Comparison of ENCODE assay signal across 11 cellular contexts in genomic region chr6:70312165-70312564, GRCh38.
DNase-seq lines count a peak whose midpoint lies in the region; ATAC-seq lines count a peak whose summit lies in the region.
"Had no signal": no experiment of that assay in that cellular context is flagged by ENCODE, and none has a peak within 500 bp of the region (broad histone marks: within the 10 kb centered on the region; RNA-seq: fewer than 3 reads in every experiment).

No MANE protein-coding gene starts in this region.

- H3K4me3 Mint-ChIP-seq in T-helper 2 cell treated with Interferon-gamma antibody and Interleukin-4, amounts not matched to agents 5 μg/mL and 100 μg/mL, for 36 hours = no peak overlapping the region

- H3K27ac Mint-ChIP-seq in T-helper 2 cell treated with Interferon-gamma antibody and Interleukin-4, amounts not matched to agents 5 μg/mL and 100 μg/mL, for 36 hours = no peak overlapping the region

- H3K36me3 Mint-ChIP-seq in T-helper 2 cell treated with Interferon-gamma antibody and Interleukin-4, amounts not matched to agents 5 μg/mL and 100 μg/mL, for 36 hours (ENCODE audit: low read depth) = no peaks in the 10 kb centered on the region

- no peaks in the 10 kb centered on the region for H3K4me1 Mint-ChIP-seq in T-helper 2 cell treated with Interferon-gamma antibody and Interleukin-4, amounts not matched to agents 5 μg/mL and 100 μg/mL, for 36 hours (ENCODE audit: low read depth)

- peak; percentile 4 for DNase-seq in ELF-1 (ENCODE audit: low read depth, low spot score)
- peak; percentile 18 for DNase-seq in T-helper 2 cell treated with Interferon-gamma antibody and Interleukin-4, amounts not matched to agents 5 μg/mL and 100 μg/mL, for 36 hours (ENCODE audit: low spot score)
- DNase-seq in islet precursor cell = peak; percentile 94
- no peak for DNase-seq in NCI-H2196 treated with DMSO at 0.1 percent for 48 hours (lab: John Stamatoyannopoulos, UW; ENCODE audit: unreplicated experiment)
- DNase-seq in activated gamma-delta T cell (lab: John Stamatoyannopoulos, UW) = no peak
- DNase-seq: activated CD4-positive, CD25-positive, alpha-beta regulatory T cell treated with anti-CD3 and anti-CD28 coated beads, Interleukin-2, amount 50 U/mL, for 72 hours; colonic mucosa; NCI-H446 had no signal

- ATAC-seq in HG03442 (IDR thresholded peaks at IDR 0.05; ENCODE audit: unreplicated experiment) (peak; percentile 49), HG03439 (IDR thresholded peaks at IDR 0.05; ENCODE audit: unreplicated experiment) (no peak), GM21528 (IDR thresholded peaks at IDR 0.05; ENCODE audit: low FRiP score, unreplicated experiment) (no peak)

- no peaks in the 10 kb centered on the region for H3K9me3 Mint-ChIP-seq in T-helper 2 cell treated with Interferon-gamma antibody and Interleukin-4, amounts not matched to agents 5 μg/mL and 100 μg/mL, for 36 hours

- H3K27me3 Mint-ChIP-seq in T-helper 2 cell treated with Interferon-gamma antibody and Interleukin-4, amounts not matched to agents 5 μg/mL and 100 μg/mL, for 36 hours (ENCODE audit: low read depth) = peaks cover 12% of the 10 kb centered on the region

Comparison
In these comparisons a context has a peak if more than half of its experiments do, and no peak if none do; other contexts are left out.
1. DNase-seq: peak in ELF-1 (single experiment), T-helper 2 cell treated with Interferon-gamma antibody and Interleukin-4, amounts not matched to agents 5 μg/mL and 100 μg/mL, for 36 hours (single experiment) and islet precursor cell (single experiment); none in NCI-H2196 treated with DMSO at 0.1 percent for 48 hours (single experiment) and activated gamma-delta T cell (single experiment).